8 cellular contexts compared by ENCODE assay signal in genomic region chr19:48954595-48955307, GRCh38. TPM values are rescaled to one million over a fixed set of nuclear protein-coding genes. Genes with fewer than 3 reads are reported as not detected.
DNase-seq lines count a peak whose midpoint lies in the region; ATAC-seq and TF ChIP-seq lines count a peak whose summit lies in the region.

Gene BAX (plus strand): TSS chr19:48954875. CDS start chr19:48954929, 54 bp downstream.

- no peak for TF ChIP-seq CTCF in kidney epithelial cell (IDR thresholded peaks at IDR 0.05; ENCODE audit: insufficient read depth, low read length, poor library complexity, severe bottlenecking)

- peaks cover 2% of the 10 kb centered on the region for H3K36me3 ChIP-seq in kidney epithelial cell (ENCODE audit: control insufficient read depth, insufficient read depth, low read length)

- ATAC-seq in GM19043 (IDR thresholded peaks at IDR 0.05; ENCODE audit: low read depth, unreplicated experiment) = peak; percentile 71
- peak; percentile 83 for ATAC-seq in HG03354 (IDR thresholded peaks at IDR 0.05; ENCODE audit: poor library complexity, severe bottlenecking, unreplicated experiment)

- DNase-seq in AML-193 (lab: John Stamatoyannopoulos, UW) (peak; percentile 78 to 83), NCI-H460 (ENCODE audit: extremely low read depth, low read depth) (peak; percentile 94), cerebellum (ENCODE audit: low spot score) (peak; percentile 97), kidney epithelial cell (ENCODE audit: low read depth) (peak; percentile 69)
- DNase-seq in activated CD4-positive, alpha-beta T cell treated with anti-CD3 and anti-CD28 coated beads for 24 hours (ENCODE audit: low read depth in 2 of 2) = peak; percentile 93 to 96
- DNase-seq in stimulated activated CD4-positive, alpha-beta T cell treated with anti-CD3 and anti-CD28 coated beads, Interleukin-15, amount 100 ng/mL, for 24 hours = peak; percentile 99

- H3K27me3 ChIP-seq in kidney epithelial cell (ENCODE audit: control insufficient read depth, insufficient read depth, low read length) = no peaks in the 10 kb centered on the region

- H3K4me3 ChIP-seq in kidney epithelial cell (ENCODE audit: low read depth, low read length) = peak within 1 kb of the TSS; percentile 88

RNA-seq across cellular contexts. Expression of gene BAX, which starts in this region (rescaled TPM):
- 93.6 and 95.9 TPM in 2 replicates for total RNA-seq in NCI-H460 (2014; rRNA removed; shearing (Covaris generic))
- 82.6 and 96.7 TPM in 2 replicates for polyA plus RNA-seq in NCI-H460 (2014; cell fraction: nucleus; rRNA removed)
- total RNA-seq in cerebellum = 8.0 TPM
- 128 and 140 TPM in 2 replicates for total RNA-seq in kidney epithelial cell

Comparison
In these comparisons a context has a peak if more than half of its experiments do, and no peak if none do; other contexts are left out.
1. Peak in every context shown above with its lines: DNase-seq, ATAC-seq and H3K4me3 ChIP-seq.
2. RNA of gene BAX (total RNA-seq): 128 to 140 TPM in kidney epithelial cell and 93.6 to 95.9 TPM in NCI-H460; 8.0 TPM in cerebellum (single experiment); every median in the first group is over 10 times any median in the second.